ENCODE assay signal across 16 cellular contexts in genomic region chr1:224879404-224879803, GRCh38. TPM values are rescaled to one million over a fixed set of nuclear protein-coding genes. Genes with fewer than 3 reads are reported as not detected.
DNase-seq lines count a peak whose midpoint lies in the region; ATAC-seq, FAIRE-seq and TF ChIP-seq lines count a peak whose summit lies in the region.
"Had no signal": no experiment of that assay in that cellular context is flagged by ENCODE, and none has a peak within 500 bp of the region (broad histone marks: within the 10 kb centered on the region; RNA-seq: fewer than 3 reads in every experiment).

No MANE protein-coding gene starts in this region.

- no peak overlapping the region for H3K4me2 ChIP-seq in neural progenitor cell

- peak; percentile 27 for FAIRE-seq in RCC 7860 (lab: Jason Lieb, UNC)

- no peak overlapping the region for H3K4me3 ChIP-seq in fibroblast of mammary gland (ENCODE audit: control insufficient read depth, low read depth, low read length)
- no peak overlapping the region for H3K4me3 ChIP-seq in neural progenitor cell
- H3K4me3 ChIP-seq: psoas muscle had no signal

- H3K27ac Mint-ChIP-seq in neural progenitor cell, result peak overlapping the region; percentile 26
- no peak overlapping the region for H3K27ac Mint-ChIP-seq in T-helper 2 cell treated with Interferon-gamma antibody and Interleukin-4, amounts not matched to agents 5 μg/mL and 100 μg/mL, for 36 hours
- H3K27ac Mint-ChIP-seq in activated T-helper 2 cell treated with anti-CD3 and anti-CD28 coated beads, Interferon-gamma antibody, Interleukin-2, Interleukin-4, amounts not matched to agents 10 μg/mL and 5 μg/mL and 100 μg/mL, durations not matched to agents 14 hours and 24 hours and 36 hours, result no peak overlapping the region
- H3K27ac Mint-ChIP-seq: activated T-helper 1 cell treated with anti-CD3 and anti-CD28 coated beads, Interleukin-12 subunit alpha, Interleukin-12 subunit beta, Interleukin-2, Interleukin-4 antibody, amounts not matched to agents 30 ng/mL and 10 ng/mL and 1 ng/mL, durations not matched to agents 14 hours and 24 hours and 36 hours; T-helper 17 cell had no signal

- no peaks in the 10 kb centered on the region for H3K36me3 ChIP-seq in neural progenitor cell

- no peaks in the 10 kb centered on the region for H3K36me3 Mint-ChIP-seq in neural progenitor cell
- no peaks in the 10 kb centered on the region for H3K36me3 Mint-ChIP-seq in T-helper 2 cell treated with Interferon-gamma antibody and Interleukin-4, amounts not matched to agents 5 μg/mL and 100 μg/mL, for 36 hours (ENCODE audit: low read depth)
- H3K36me3 Mint-ChIP-seq in activated T-helper 2 cell treated with anti-CD3 and anti-CD28 coated beads, Interferon-gamma antibody, Interleukin-2, Interleukin-4, amounts not matched to agents 10 μg/mL and 5 μg/mL and 100 μg/mL, durations not matched to agents 14 hours and 24 hours and 36 hours (ENCODE audit: low read depth), result no peaks in the 10 kb centered on the region
- H3K36me3 Mint-ChIP-seq: brain had no signal

- ATAC-seq in HG03442 (IDR thresholded peaks at IDR 0.05; ENCODE audit: unreplicated experiment), result no peak
- ATAC-seq: T-helper 17 cell had no signal

- H3K9me3 ChIP-seq in neural progenitor cell (ENCODE audit: low read depth), result no peaks in the 10 kb centered on the region
- H3K9me3 ChIP-seq: psoas muscle had no signal

- no peak overlapping the region for H2AFZ ChIP-seq in neural progenitor cell (replicated peaks)

- peaks cover 2% of the 10 kb centered on the region for H3K9me3 Mint-ChIP-seq in neural progenitor cell
- no peaks in the 10 kb centered on the region for H3K9me3 Mint-ChIP-seq in T-helper 2 cell treated with Interferon-gamma antibody and Interleukin-4, amounts not matched to agents 5 μg/mL and 100 μg/mL, for 36 hours
- H3K9me3 Mint-ChIP-seq in activated T-helper 2 cell treated with anti-CD3 and anti-CD28 coated beads, Interferon-gamma antibody, Interleukin-2, Interleukin-4, amounts not matched to agents 10 μg/mL and 5 μg/mL and 100 μg/mL, durations not matched to agents 14 hours and 24 hours and 36 hours, result no peaks in the 10 kb centered on the region
- H3K9me3 Mint-ChIP-seq: activated T-helper 1 cell treated with anti-CD3 and anti-CD28 coated beads, Interleukin-12 subunit alpha, Interleukin-12 subunit beta, Interleukin-2, Interleukin-4 antibody, amounts not matched to agents 30 ng/mL and 10 ng/mL and 1 ng/mL, durations not matched to agents 14 hours and 24 hours and 36 hours had no signal

- H3K4me3 Mint-ChIP-seq in neural progenitor cell, result no peak overlapping the region
- H3K4me3 Mint-ChIP-seq in T-helper 2 cell treated with Interferon-gamma antibody and Interleukin-4, amounts not matched to agents 5 μg/mL and 100 μg/mL, for 36 hours, result no peak overlapping the region
- H3K4me3 Mint-ChIP-seq in activated T-helper 2 cell treated with anti-CD3 and anti-CD28 coated beads, Interferon-gamma antibody, Interleukin-2, Interleukin-4, amounts not matched to agents 10 μg/mL and 5 μg/mL and 100 μg/mL, durations not matched to agents 14 hours and 24 hours and 36 hours (ENCODE audit: low read depth), result no peak overlapping the region
- H3K4me3 Mint-ChIP-seq: activated T-helper 1 cell treated with anti-CD3 and anti-CD28 coated beads, Interleukin-12 subunit alpha, Interleukin-12 subunit beta, Interleukin-2, Interleukin-4 antibody, amounts not matched to agents 30 ng/mL and 10 ng/mL and 1 ng/mL, durations not matched to agents 14 hours and 24 hours and 36 hours; brain; T-helper 17 cell had no signal

- peaks cover 17% of the 10 kb centered on the region for H3K4me1 ChIP-seq in neural progenitor cell
- H3K4me1 ChIP-seq: psoas muscle had no signal

- H3K9ac ChIP-seq in neural progenitor cell, result no peak overlapping the region

- no peaks in the 10 kb centered on the region for H4K20me1 ChIP-seq in neural progenitor cell (ENCODE audit: low read depth)

- H3K4me1 Mint-ChIP-seq in neural progenitor cell, result peaks cover 41% of the 10 kb centered on the region
- H3K4me1 Mint-ChIP-seq in T-helper 2 cell treated with Interferon-gamma antibody and Interleukin-4, amounts not matched to agents 5 μg/mL and 100 μg/mL, for 36 hours (ENCODE audit: low read depth), result no peaks in the 10 kb centered on the region
- H3K4me1 Mint-ChIP-seq in activated T-helper 2 cell treated with anti-CD3 and anti-CD28 coated beads, Interferon-gamma antibody, Interleukin-2, Interleukin-4, amounts not matched to agents 10 μg/mL and 5 μg/mL and 100 μg/mL, durations not matched to agents 14 hours and 24 hours and 36 hours (ENCODE audit: low read depth), result no peaks in the 10 kb centered on the region
- H3K4me1 Mint-ChIP-seq: T-helper 17 cell had no signal

- peaks cover 5% of the 10 kb centered on the region for H3F3A ChIP-seq in neural progenitor cell (ENCODE audit: low read depth)

- H3K27ac ChIP-seq in neural progenitor cell, result no peak overlapping the region
- H3K27ac ChIP-seq: psoas muscle had no signal

- peaks cover 9% of the 10 kb centered on the region for H3K27me3 Mint-ChIP-seq in neural progenitor cell (ENCODE audit: insufficient read depth, low read depth)
- H3K27me3 Mint-ChIP-seq in T-helper 2 cell treated with Interferon-gamma antibody and Interleukin-4, amounts not matched to agents 5 μg/mL and 100 μg/mL, for 36 hours (ENCODE audit: low read depth), result peaks cover 6% of the 10 kb centered on the region
- peaks cover 5% of the 10 kb centered on the region for H3K27me3 Mint-ChIP-seq in activated T-helper 2 cell treated with anti-CD3 and anti-CD28 coated beads, Interferon-gamma antibody, Interleukin-2, Interleukin-4, amounts not matched to agents 10 μg/mL and 5 μg/mL and 100 μg/mL, durations not matched to agents 14 hours and 24 hours and 36 hours (ENCODE audit: low read depth)

- TF ChIP-seq CTCF in fibroblast of mammary gland (conservative IDR thresholded peaks at IDR 0.05; ENCODE audit: control insufficient read depth, insufficient read depth, low read depth, low read length), result no peak
- TF ChIP-seq CTCF in neural progenitor cell (IDR thresholded peaks at IDR 0.05), result no peak

- H3K79me2 ChIP-seq in neural progenitor cell (ENCODE audit: low read depth), result no peaks in the 10 kb centered on the region

- DNase-seq in EH (ENCODE audit: low read depth), result peak; percentile 42
- no peak for DNase-seq in RCC 7860 (ENCODE audit: low spot score)
- DNase-seq in fibroblast of mammary gland (ENCODE audit: low read depth), result peak; percentile 67
- no peak for DNase-seq in neural progenitor cell (ENCODE audit: low spot score)
- DNase-seq in T-helper 2 cell treated with Interferon-gamma antibody and Interleukin-4, amounts not matched to agents 5 μg/mL and 100 μg/mL, for 36 hours (ENCODE audit: low spot score), result no peak
- no peak for DNase-seq in activated T-helper 2 cell treated with anti-CD3 and anti-CD28 coated beads, Interferon-gamma antibody, Interleukin-2, Interleukin-4, amounts not matched to agents 10 μg/mL and 5 μg/mL and 100 μg/mL, durations not matched to agents 14 hours and 24 hours and 36 hours (ENCODE audit: low spot score)
- DNase-seq in NCI-H1694 treated with DMSO at 0.1 percent for 48 hours (lab: John Stamatoyannopoulos, UW), result no peak
- DNase-seq: activated CD4-positive, alpha-beta T cell treated with anti-CD3 and anti-CD28 coated beads, Interleukin-2, amount 50 U/mL, for 1 hour; Kasumi-1; psoas muscle; stimulated activated CD4-positive, alpha-beta T cell treated with anti-CD3 and anti-CD28 coated beads, Interleukin-4, amount 100 ng/mL, for 4 hours; stimulated activated naive CD4-positive, alpha-beta T cell treated with Interleukin-2 at 50 U/mL for 16 hours; T-helper 17 cell had no signal

- H3K27me3 ChIP-seq in neural progenitor cell, result no peaks in the 10 kb centered on the region

- intact Hi-C loops in activated T-helper 2 cell treated with anti-CD3 and anti-CD28 coated beads, Interferon-gamma antibody, Interleukin-2, Interleukin-4, amounts not matched to agents 10 μg/mL and 5 μg/mL and 100 μg/mL, durations not matched to agents 14 hours and 24 hours and 36 hours (cut with micrococcal nuclease), result no loop called here

RNA-seq across cellular contexts. Expression of gene DNAH14, which starts 50.1 kb away (rescaled TPM):
- 64.8 and 118 TPM in 2 replicates for total RNA-seq in neural progenitor cell (ENCODE audit: low replicate concordance)
- total RNA-seq in activated T-helper 2 cell treated with anti-CD3 and anti-CD28 coated beads, Interferon-gamma antibody, Interleukin-2, Interleukin-4, amounts not matched to agents 10 μg/mL and 5 μg/mL and 100 μg/mL, durations not matched to agents 14 hours and 24 hours and 36 hours, result 0.32 and 0.92 TPM in 2 replicates

Comparison
In these comparisons a context has a peak if more than half of its experiments do, and no peak if none do; other contexts are left out.
1. DNase-seq: peak in EH (single experiment) and fibroblast of mammary gland (single experiment); none in RCC 7860 (single experiment), neural progenitor cell (single experiment), T-helper 2 cell treated with Interferon-gamma antibody and Interleukin-4, amounts not matched to agents 5 μg/mL and 100 μg/mL, for 36 hours (single experiment), activated T-helper 2 cell treated with anti-CD3 and anti-CD28 coated beads, Interferon-gamma antibody, Interleukin-2, Interleukin-4, amounts not matched to agents 10 μg/mL and 5 μg/mL and 100 μg/mL, durations not matched to agents 14 hours and 24 hours and 36 hours (single experiment) and NCI-H1694 treated with DMSO at 0.1 percent for 48 hours (single experiment).
2. RNA of gene DNAH14, which starts 50.1 kb away (total RNA-seq): 64.8 to 118 TPM in neural progenitor cell; 0.32 to 0.92 TPM in activated T-helper 2 cell treated with anti-CD3 and anti-CD28 coated beads, Interferon-gamma antibody, Interleukin-2, Interleukin-4, amounts not matched to agents 10 μg/mL and 5 μg/mL and 100 μg/mL, durations not matched to agents 14 hours and 24 hours and 36 hours; every median in the first group is over 10 times any median in the second.